17 cellular contexts compared by ENCODE assay signal in genomic region chr15:101078669-101079323, GRCh38.
"Had no signal": no experiment of that assay in that cellular context is flagged by ENCODE, and none has a peak within 500 bp of the region (broad histone marks: within the 10 kb centered on the region; RNA-seq: fewer than 3 reads in every experiment).

No MANE protein-coding gene starts in this region.

- H3K9me3 ChIP-seq: colonic mucosa, neutrophil had no signal

- H3K4me3 Mint-ChIP-seq: activated CD4-positive, alpha-beta T cell treated with anti-CD3 and anti-CD28 coated beads, Interleukin-2, amount 10 ng/mL, durations not matched to agents 24 days and 14 days; activated CD8-positive, alpha-beta T cell treated with anti-CD3 and anti-CD28 coated beads for 36 hours; activated naive CD4-positive, alpha-beta T cell treated with anti-CD3 and anti-CD28 coated beads for 36 hours; central memory CD8-positive, alpha-beta T cell; memory B cell; naive B cell; T-cell had no signal

- H3K27me3 Mint-ChIP-seq: activated CD8-positive, alpha-beta T cell treated with anti-CD3 and anti-CD28 coated beads for 36 hours; memory B cell; naive B cell had no signal

- H3K4me1 Mint-ChIP-seq: activated CD4-positive, alpha-beta T cell treated with anti-CD3 and anti-CD28 coated beads, Interleukin-2, amount 10 ng/mL, durations not matched to agents 24 days and 14 days; central memory CD8-positive, alpha-beta T cell; memory B cell; naive B cell; T-cell had no signal

- H3K27me3 ChIP-seq: colonic mucosa, neutrophil had no signal

- H3K4me1 ChIP-seq: colonic mucosa, parathyroid adenoma had no signal

- H3K79me2 ChIP-seq: parathyroid adenoma had no signal

- H3K36me3 ChIP-seq: colonic mucosa had no signal

- H3K9me3 Mint-ChIP-seq: activated CD4-positive, alpha-beta T cell treated with anti-CD3 and anti-CD28 coated beads, Interleukin-2, amount 10 ng/mL, durations not matched to agents 24 days and 14 days; activated CD8-positive, alpha-beta T cell treated with anti-CD3 and anti-CD28 coated beads for 36 hours; activated naive CD4-positive, alpha-beta T cell treated with anti-CD3 and anti-CD28 coated beads for 36 hours; activated T-helper 2 cell treated with anti-CD3 and anti-CD28 coated beads, Interferon-gamma antibody, Interleukin-2, Interleukin-4, amounts not matched to agents 10 μg/mL and 5 μg/mL and 100 μg/mL, durations not matched to agents 14 hours and 24 hours and 36 hours; central memory CD8-positive, alpha-beta T cell; memory B cell; naive B cell; T-cell had no signal

- H3K4me3 ChIP-seq: colonic mucosa had no signal

- H3K9ac ChIP-seq: parathyroid adenoma had no signal

- ATAC-seq: activated CD8-positive, alpha-beta T cell treated with anti-CD3 and anti-CD28 coated beads for 36 hours; sciatic nerve; T-cell had no signal

- H2AFZ ChIP-seq: parathyroid adenoma had no signal

- H3K27ac ChIP-seq: colonic mucosa, neutrophil, parathyroid adenoma had no signal

- H3K36me3 Mint-ChIP-seq: T-cell had no signal

- H3K27ac Mint-ChIP-seq: activated CD4-positive, alpha-beta T cell treated with anti-CD3 and anti-CD28 coated beads, Interleukin-2, amount 10 ng/mL, durations not matched to agents 24 days and 14 days; activated CD8-positive, alpha-beta T cell treated with anti-CD3 and anti-CD28 coated beads for 36 hours; activated naive CD4-positive, alpha-beta T cell treated with anti-CD3 and anti-CD28 coated beads for 36 hours; activated T-helper 2 cell treated with anti-CD3 and anti-CD28 coated beads, Interferon-gamma antibody, Interleukin-2, Interleukin-4, amounts not matched to agents 10 μg/mL and 5 μg/mL and 100 μg/mL, durations not matched to agents 14 hours and 24 hours and 36 hours; memory B cell; T-cell had no signal

- DNase-seq: activated CD4-positive, alpha-beta T cell treated with anti-CD3 and anti-CD28 coated beads, Interleukin-2, amount 10 ng/mL, durations not matched to agents 24 days and 14 days; activated CD8-positive, alpha-beta T cell treated with anti-CD3 and anti-CD28 coated beads for 36 hours; activated naive CD4-positive, alpha-beta T cell treated with anti-CD3 and anti-CD28 coated beads for 36 hours; activated T-cell treated with anti-CD3 and anti-CD28 coated beads, Interleukin-2, amount 50 U/mL, for 1 hour; colonic mucosa; erythroblast; hypothalamus; naive B cell; stimulated activated CD4-positive, alpha-beta T cell treated with anti-CD3 and anti-CD28 coated beads, Interleukin-4, amount 100 ng/mL, for 4 hours; stimulated activated naive CD4-positive, alpha-beta T cell; T-cell had no signal
